ENCODE assay signal across 35 cellular contexts in the genomic region with DNA sequence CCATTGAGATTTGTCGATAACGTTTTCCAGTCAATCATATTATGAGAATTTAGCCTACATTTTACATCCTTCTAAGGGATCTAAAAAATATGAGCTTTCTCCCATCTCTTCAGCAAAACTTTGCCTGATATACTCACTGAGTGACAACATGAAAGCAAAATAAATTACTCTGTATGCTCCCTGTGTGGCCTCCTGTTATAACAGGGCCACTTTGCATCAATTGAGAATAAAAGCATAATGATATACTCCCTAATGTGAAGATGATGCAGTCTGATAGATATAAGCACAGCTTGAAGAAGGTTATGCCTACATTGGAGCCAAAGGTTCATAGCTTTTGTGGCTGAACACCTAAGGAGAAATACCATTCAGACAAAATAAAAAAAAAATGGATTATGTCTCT.
"Had no signal": no experiment of that assay in that cellular context is flagged by ENCODE, and none has a peak within 500 bp of the region (broad histone marks: within the 10 kb centered on the region; RNA-seq: fewer than 3 reads in every experiment).

No MANE protein-coding gene starts in this region.

- H3K4me2 ChIP-seq: KMS-11 had no signal

- H3K9me3 ChIP-seq: MG63 had no signal

- H3K36me3 ChIP-seq: MG63 had no signal

- H3K27ac ChIP-seq: KMS-11 had no signal

- H3K27me3 ChIP-seq: MG63 had no signal

- H3K4me3 ChIP-seq: MG63 had no signal

- DNase-seq: Karpas-422, Kasumi-1, MG63, MM.1S, MV-4-11, NCI-H1048, NCI-H1092, NCI-H1092 treated with DMSO at 0.1 percent for 48 hours, NCI-H1105, NCI-H1105 treated with DMSO at 0.1 percent for 48 hours, NCI-H1417, NCI-H1417 treated with DMSO at 0.1 percent for 48 hours, NCI-H1436, NCI-H1436 treated with DMSO at 0.1 percent for 48 hours, NCI-H146, NCI-H1694, NCI-H1694 treated with DMSO at 0.1 percent for 48 hours, NCI-H187, NCI-H187 treated with DMSO at 0.1 percent for 48 hours, NCI-H1930, NCI-H2029, NCI-H2029 treated with DMSO at 0.1 percent for 48 hours, NCI-H2081, NCI-H2081 treated with DMSO at 0.1 percent for 48 hours, NCI-H2107, NCI-H2171, NCI-H2171 treated with DMSO at 0.1 percent for 48 hours, NCI-H2227 treated with DMSO at 0.1 percent for 48 hours, NCI-H226, NCI-H345, NCI-H446, NCI-H446 treated with DMSO at 0.1 percent for 48 hours, NCI-H510A, NCI-H510A treated with DMSO at 0.1 percent for 48 hours had no signal

- H3K9ac ChIP-seq: KMS-11 had no signal
